Comparison of ENCODE assay signal across 11 cellular contexts in genomic region chr5:141523991-141524390, GRCh38. TPM values are rescaled to one million over a fixed set of nuclear protein-coding genes. Genes with fewer than 3 reads are reported as not detected.
A peak's percentile ranks its signal among the peaks of the same experiment; 100 is the strongest.
DNase-seq lines count a peak whose midpoint lies in the region; ATAC-seq, FAIRE-seq and TF ChIP-seq lines count a peak whose summit lies in the region.
"Had no signal": no experiment of that assay in that cellular context is flagged by ENCODE, and none has a peak within 500 bp of the region (broad histone marks: within the 10 kb centered on the region; RNA-seq: fewer than 3 reads in every experiment).

No MANE protein-coding gene starts in this region.

- H3K27me3 Mint-ChIP-seq in nephron (ENCODE audit: low read depth) (no peaks in the 10 kb centered on the region), type B pancreatic cell (no peaks in the 10 kb centered on the region)

- H3K4me3 Mint-ChIP-seq in nephron (peak overlapping the region; percentile 45 to 81 (median 69)), type B pancreatic cell (peak overlapping the region; percentile 75)

- H3K4me1 Mint-ChIP-seq in nephron (peaks cover 92% of the 10 kb centered on the region), type B pancreatic cell (ENCODE audit: unreplicated experiment) (peaks cover 34% of the 10 kb centered on the region)

- H3K9me3 ChIP-seq in ectodermal cell (ENCODE audit: control insufficient read depth, low read length), result no peaks in the 10 kb centered on the region
- H3K9me3 ChIP-seq: prostate gland, thoracic aorta had no signal

- H3K9me3 Mint-ChIP-seq in nephron, result no peaks in the 10 kb centered on the region
- no peaks in the 10 kb centered on the region for H3K9me3 Mint-ChIP-seq in type B pancreatic cell

- DNase-seq in activated CD8-positive, alpha-beta memory T cell treated with anti-CD3 and anti-CD28 coated beads for 24 hours, result peak; percentile 46
- no peak for DNase-seq in activated CD8-positive, alpha-beta memory T cell treated with anti-CD3 and anti-CD28 coated beads, Interleukin-2, amount 50 U/mL, for 48 hours
- DNase-seq in type B pancreatic cell (ENCODE audit: extremely low spot score, unreplicated experiment), result no peak
- no peak for DNase-seq in GM12891 (ENCODE audit: insufficient read length, low spot score)
- no peak for DNase-seq in HuH-7.5 (ENCODE audit: low spot score)

- H3K27me3 ChIP-seq in ectodermal cell (ENCODE audit: control insufficient read depth, insufficient read depth, low read length, poor library complexity, severe bottlenecking), result no peaks in the 10 kb centered on the region

- H3K36me3 Mint-ChIP-seq in nephron (ENCODE audit: low read depth), result peaks cover 75% of the 10 kb centered on the region
- H3K36me3 Mint-ChIP-seq in type B pancreatic cell, result peaks cover 66% of the 10 kb centered on the region

- no peak for FAIRE-seq in GM12891 (lab: Jason Lieb, UNC)

- no peak for ATAC-seq in GM19463 (IDR thresholded peaks at IDR 0.05; ENCODE audit: unreplicated experiment)

- peaks cover 37% of the 10 kb centered on the region for H3K4me1 ChIP-seq in ectodermal cell (ENCODE audit: control insufficient read depth, insufficient read depth, low read length)

- H3K27ac ChIP-seq in ectodermal cell (ENCODE audit: insufficient read depth, low read depth, low read length, poor library complexity, severe bottlenecking), result peak overlapping the region; percentile 38

- WGBS in ectodermal cell, 2 experiments, result 89 to 92% methylated on average over 8 of the region's 8 CpGs

- no peak overlapping the region for H3K4me3 ChIP-seq in ectodermal cell (ENCODE audit: insufficient read depth, low read depth, low read length)
- H3K4me3 ChIP-seq: prostate gland, thoracic aorta had no signal

- peaks cover 19% of the 10 kb centered on the region for H3K36me3 ChIP-seq in ectodermal cell (ENCODE audit: control insufficient read depth, insufficient read depth, low read length)
- H3K36me3 ChIP-seq: prostate gland had no signal

- no peak overlapping the region for H3K27ac Mint-ChIP-seq in nephron
- H3K27ac Mint-ChIP-seq in type B pancreatic cell, result peak overlapping the region; percentile 83

- no peak for TF ChIP-seq CTCF in nephron (IDR thresholded peaks at IDR 0.05; ENCODE audit: unreplicated experiment in 3 of 3)
- no peak for TF ChIP-seq CTCF in type B pancreatic cell (conservative IDR thresholded peaks at IDR 0.05)

- no peak for TF ChIP-seq POLR2A in GM12891 (IDR thresholded peaks at IDR 0.05; ENCODE audit: low read depth, low read length)

TF ChIP-seq in GM12891, 5 proteins besides CTCF, POLR2A, EP300 and RAD21:
- no peak for TF ChIP-seq PAX5 (IDR thresholded peaks at IDR 0.05; ENCODE audit: insufficient read depth, low read length, severe bottlenecking)
- TF ChIP-seq POU2F2 (IDR thresholded peaks at IDR 0.05; ENCODE audit: low read depth, low read length), result no peak
- no peak for TF ChIP-seq SPI1 (IDR thresholded peaks at IDR 0.05; ENCODE audit: low read depth, low read length)
- TF ChIP-seq POLR2AphosphoS5 (IDR thresholded peaks at IDR 0.05; ENCODE audit: low read depth, low read length), result no peak
- no peak for TF ChIP-seq TAF1 (IDR thresholded peaks at IDR 0.05; ENCODE audit: low read depth, low read length)

RNA-seq across cellular contexts. Expression of gene PCDHGC5, which starts 35.1 kb away (rescaled TPM):
- 2.1 TPM for polyA plus RNA-seq in ectodermal cell (2013, experiment 1 of 4)
- polyA plus RNA-seq in ectodermal cell (2013, experiment 2 of 4), result 2.1 TPM
- polyA plus RNA-seq in ectodermal cell (2013, experiment 3 of 4), result 1.5 TPM
- 2.0 TPM for polyA plus RNA-seq in ectodermal cell (2013, experiment 4 of 4)
- 0.45 and 1.9 TPM in 2 replicates for total RNA-seq in type B pancreatic cell (ENCODE audit: low replicate concordance)
- 0.05 TPM for polyA plus RNA-seq in GM12891 (2012; ENCODE audit: low read depth, missing spikeins)

RNA-seq across cellular contexts. Expression of gene PCDHGC4, which starts 39.2 kb away (rescaled TPM):
- 28.9 TPM for polyA plus RNA-seq in ectodermal cell (2013, experiment 1 of 4)
- 29.9 TPM for polyA plus RNA-seq in ectodermal cell (2013, experiment 2 of 4)
- polyA plus RNA-seq in ectodermal cell (2013, experiment 3 of 4), result 21.9 TPM
- 24.8 TPM for polyA plus RNA-seq in ectodermal cell (2013, experiment 4 of 4)
- total RNA-seq in type B pancreatic cell (ENCODE audit: low replicate concordance), result 0.38 and 4.0 TPM in 2 replicates
- 0.14 TPM for polyA plus RNA-seq in GM12891 (2012; ENCODE audit: low read depth, missing spikeins)
- total RNA-seq: A172 had no signal

RNA-seq across cellular contexts. Expression of gene PCDHGC3, which starts 48.2 kb away (rescaled TPM):
- polyA plus RNA-seq in ectodermal cell (2013, experiment 1 of 4), result 138 TPM
- polyA plus RNA-seq in ectodermal cell (2013, experiment 2 of 4), result 131 TPM
- 80.2 TPM for polyA plus RNA-seq in ectodermal cell (2013, experiment 3 of 4)
- 96.7 TPM for polyA plus RNA-seq in ectodermal cell (2013, experiment 4 of 4)
- total RNA-seq in type B pancreatic cell (ENCODE audit: low replicate concordance), result 11.0 and 60.3 TPM in 2 replicates
- polyA plus RNA-seq in GM12891 (2012; ENCODE audit: low read depth, missing spikeins), result 8.0 TPM
